In genomic region chr13:27952931-27953670, GRCh38 we compare ENCODE assay signal across 10 cellular contexts. TPM values are rescaled to one million over a fixed set of nuclear protein-coding genes. Genes with fewer than 3 reads are reported as not detected.
DNase-seq lines count a peak whose midpoint lies in the region; ATAC-seq and TF ChIP-seq lines count a peak whose summit lies in the region.
"Had no signal": no experiment of that assay in that cellular context is flagged by ENCODE, and none has a peak within 500 bp of the region (broad histone marks: within the 10 kb centered on the region; RNA-seq: fewer than 3 reads in every experiment).

No MANE protein-coding gene starts in this region.

- CTCF ChIA-PET in CD8-positive, alpha-beta memory T cell (lab: Charles Lee) = interaction anchor here (1.0 to 2.1 kb wide), 6 partner anchors 11 to 594 kb away, joined by 3 to 10 read pairs (median 4); no protein-coding TSS in a partner anchor

- H3K4me3 Mint-ChIP-seq in CD8-positive, alpha-beta memory T cell = peak overlapping the region in 6 of 7 donors; percentile 50 to 86 (median 66)
- H3K4me3 Mint-ChIP-seq in nephron = peak overlapping the region; percentile 72 to 88 (median 83)

- no peaks in the 10 kb centered on the region for H3K36me3 ChIP-seq in CD8-positive, alpha-beta memory T cell (ENCODE audit: insufficient read depth, low read length)

- no peaks in the 10 kb centered on the region for H3K36me3 Mint-ChIP-seq in CD8-positive, alpha-beta memory T cell
- no peaks in the 10 kb centered on the region for H3K36me3 Mint-ChIP-seq in nephron (ENCODE audit: low read depth)

- POLR2A ChIA-PET in CD8-positive, alpha-beta memory T cell (lab: Charles Lee) = no interaction called here

- H3K27ac ChIP-seq in CD8-positive, alpha-beta memory T cell (ENCODE audit: low read depth, low read length) = no peak overlapping the region
- no peak overlapping the region for H3K27ac ChIP-seq in coronary artery

- H3K27me3 ChIP-seq in CD8-positive, alpha-beta memory T cell (ENCODE audit: insufficient read depth, low read length, poor library complexity, severe bottlenecking) = peaks cover 22% of the 10 kb centered on the region

- no peak overlapping the region for H3K4me3 ChIP-seq in CD8-positive, alpha-beta memory T cell (ENCODE audit: low read length)
- peak overlapping the region; percentile 70 for H3K4me3 ChIP-seq in coronary artery

- peaks cover 48 to 70% of the 10 kb centered on the region in 2 donors for H3K27me3 Mint-ChIP-seq in CD8-positive, alpha-beta memory T cell
- peaks cover 96% of the 10 kb centered on the region for H3K27me3 Mint-ChIP-seq in nephron (ENCODE audit: low read depth)

- no peak for TF ChIP-seq CTCF in coronary artery (IDR thresholded peaks at IDR 0.05)
- no peak for TF ChIP-seq CTCF in nephron (IDR thresholded peaks at IDR 0.05; ENCODE audit: unreplicated experiment in 3 of 3)

- no peak for DNase-seq in CD8-positive, alpha-beta memory T cell
- no peak for DNase-seq in coronary artery (ENCODE audit: low spot score)
- no peak for DNase-seq in NCI-H1417 treated with DMSO at 0.1 percent for 48 hours (lab: John Stamatoyannopoulos, UW)
- no peak for DNase-seq in GDM1 (lab: John Stamatoyannopoulos, UW)

- peak overlapping the region in 1 of 8 donors; percentile 44 for H3K27ac Mint-ChIP-seq in CD8-positive, alpha-beta memory T cell
- H3K27ac Mint-ChIP-seq in nephron = peak overlapping the region in 2 of 3 experiments; percentile 83 to 94

- H3K4me1 ChIP-seq in CD8-positive, alpha-beta memory T cell (ENCODE audit: insufficient read depth, low read length) = peaks cover 6% of the 10 kb centered on the region

- no peaks in the 10 kb centered on the region for H3K9me3 ChIP-seq in CD8-positive, alpha-beta memory T cell (ENCODE audit: low read length)

- H3K9me3 Mint-ChIP-seq in CD8-positive, alpha-beta memory T cell = peaks cover 0 to 3% (median 1%) of the 10 kb centered on the region in 5 donors
- peaks cover 5% of the 10 kb centered on the region for H3K9me3 Mint-ChIP-seq in nephron

- ATAC-seq in HG03432 (IDR thresholded peaks at IDR 0.05; ENCODE audit: unreplicated experiment) = peak; percentile 14
- ATAC-seq in GM19035 (IDR thresholded peaks at IDR 0.05; ENCODE audit: unreplicated experiment) = no peak
- ATAC-seq in HG03378 (IDR thresholded peaks at IDR 0.05; ENCODE audit: unreplicated experiment) = no peak

- peaks cover 8 to 22% (median 10%) of the 10 kb centered on the region in 3 donors for H3K4me1 Mint-ChIP-seq in CD8-positive, alpha-beta memory T cell
- no peaks in the 10 kb centered on the region for H3K4me1 Mint-ChIP-seq in nephron

RNA-seq across cellular contexts. Expression of gene CDX2, which starts 16.0 kb away (rescaled TPM):
- not detected for total RNA-seq in CD8-positive, alpha-beta memory T cell
- not detected for polyA plus RNA-seq in CD8-positive, alpha-beta memory T cell
- total RNA-seq: dermis microvascular lymphatic vessel endothelial cell, subcutaneous adipose tissue had no signal

RNA-seq across cellular contexts. Expression of gene PDX1, which starts 33.3 kb away (rescaled TPM):
- total RNA-seq in CD8-positive, alpha-beta memory T cell = not detected
- not detected for polyA plus RNA-seq in CD8-positive, alpha-beta memory T cell
- total RNA-seq: dermis microvascular lymphatic vessel endothelial cell, subcutaneous adipose tissue had no signal

RNA-seq across cellular contexts. Expression of gene URAD, which starts 35.4 kb away (rescaled TPM):
- total RNA-seq in CD8-positive, alpha-beta memory T cell = not detected
- not detected for polyA plus RNA-seq in CD8-positive, alpha-beta memory T cell
- total RNA-seq: dermis microvascular lymphatic vessel endothelial cell had no signal
